1 cellular context compared by ENCODE assay signal in the genomic region with DNA sequence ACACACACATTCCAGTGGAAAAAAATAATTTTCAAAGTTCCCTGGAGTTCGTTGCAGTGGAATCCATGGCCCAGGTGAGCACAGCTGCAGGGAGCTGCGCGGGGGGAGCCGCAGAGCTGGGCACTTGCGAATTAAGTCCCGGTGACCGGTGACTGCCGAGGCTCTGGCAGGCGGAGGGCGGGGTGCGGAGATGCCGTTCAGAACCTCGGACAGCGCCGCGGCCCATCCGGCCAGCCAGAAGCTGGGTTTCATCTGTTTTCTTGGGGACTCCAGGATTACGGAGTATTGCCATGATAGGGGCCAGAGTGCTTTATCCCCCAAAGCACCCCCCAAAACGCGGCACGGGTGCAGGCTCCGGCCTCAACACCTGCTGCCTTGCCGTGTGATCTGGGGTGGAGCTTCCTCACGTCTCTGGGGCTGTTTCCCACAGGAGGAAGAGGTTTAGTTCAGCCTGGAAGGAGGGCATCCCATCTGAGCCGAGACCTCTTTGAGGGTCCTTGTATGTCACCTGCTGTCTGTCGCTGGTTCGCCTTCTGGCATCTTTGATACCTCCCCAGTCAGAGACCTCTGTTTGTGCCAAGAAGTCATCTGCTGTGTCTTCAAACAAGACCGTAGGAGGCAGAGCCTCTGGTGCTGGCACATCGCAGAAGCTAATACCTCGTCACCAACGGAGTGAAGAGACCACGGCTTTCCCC.
TF ChIP-seq lines count a peak whose summit lies in the region.

No MANE protein-coding gene starts in this region.

TF ChIP-seq in HepG2, 621 proteins besides CTCF, POLR2A, EP300 and RAD21 (continued from another document):
- peak; percentile 95 for TF ChIP-seq NFAT5 (CRISPR knock-in tag; IDR thresholded peaks at IDR 0.05)
- no peak for TF ChIP-seq PAWR (CRISPR knock-in tag; IDR thresholded peaks at IDR 0.05; ENCODE audit: borderline replicate concordance)
